In the genomic region with DNA sequence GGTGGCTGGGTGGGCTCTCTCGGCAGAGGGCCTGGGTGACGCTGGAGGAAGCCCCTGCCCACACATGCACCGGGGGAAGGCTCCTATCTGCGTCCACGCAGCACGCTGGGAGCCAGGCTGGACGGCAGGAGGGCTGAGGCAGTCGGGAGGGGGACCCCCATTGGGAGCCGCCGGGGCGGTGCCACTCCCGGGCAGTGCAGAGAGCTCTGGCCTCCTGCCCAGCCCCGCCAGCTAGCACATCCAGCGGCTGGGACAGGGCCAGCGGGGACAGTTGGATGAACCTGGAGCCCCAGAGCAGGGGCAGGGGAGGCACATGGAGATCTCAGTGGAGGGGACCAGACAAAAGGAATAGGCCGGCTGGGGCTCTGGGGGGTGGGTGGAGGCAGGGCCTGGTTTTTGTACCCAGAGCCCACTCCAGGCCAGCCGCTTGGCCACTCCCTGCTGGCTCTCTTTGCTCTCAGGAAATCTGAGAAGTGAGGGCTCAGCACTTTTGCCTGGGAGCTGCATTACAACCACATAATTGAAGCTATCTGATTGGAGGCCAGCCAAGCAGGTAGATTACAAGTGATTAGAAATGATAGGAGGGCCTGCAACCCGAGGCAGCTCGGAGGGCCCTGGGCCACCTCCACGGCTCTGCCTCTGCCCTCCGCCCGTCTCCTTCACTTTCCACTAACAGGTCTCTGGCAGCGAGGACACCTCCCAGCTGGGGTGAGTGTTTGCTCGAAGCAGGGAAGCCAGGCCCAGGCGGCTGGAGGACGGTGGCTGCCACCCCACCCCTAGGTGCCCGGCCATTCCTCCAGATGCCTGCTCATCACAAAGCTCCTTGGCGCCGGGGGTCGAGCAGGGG, we compare ENCODE assay signal across 11 cellular contexts.
A peak's percentile ranks its signal among the peaks of the same experiment; 100 is the strongest.
DNase-seq lines count a peak whose midpoint lies in the region; ATAC-seq and TF ChIP-seq lines count a peak whose summit lies in the region.
"Had no signal": no experiment of that assay in that cellular context is flagged by ENCODE, and none has a peak within 500 bp of the region (broad histone marks: within the 10 kb centered on the region; RNA-seq: fewer than 3 reads in every experiment).

No MANE protein-coding gene starts in this region.

- H3K4me2 ChIP-seq in parathyroid adenoma (ENCODE audit: low read length), result peak overlapping the region; percentile 71

- H3K4me1 ChIP-seq in parathyroid adenoma, result peaks cover 83% of the 10 kb centered on the region

- H3K27me3 ChIP-seq in parathyroid adenoma (ENCODE audit: control insufficient read depth, insufficient read depth, low read length), result no peaks in the 10 kb centered on the region

- H3K36me3 ChIP-seq in parathyroid adenoma (ENCODE audit: control insufficient read depth, insufficient read depth, low read length), result no peaks in the 10 kb centered on the region

- ATAC-seq in GM21528 (IDR thresholded peaks at IDR 0.05; ENCODE audit: low FRiP score, unreplicated experiment), result no peak
- ATAC-seq in HG03457 (IDR thresholded peaks at IDR 0.05; ENCODE audit: unreplicated experiment), result no peak

- H3K27ac ChIP-seq in coronary artery (no peak overlapping the region), parathyroid adenoma (peak overlapping the region; percentile 98)

- TF ChIP-seq CTCF in coronary artery (IDR thresholded peaks at IDR 0.05) (no peak), parathyroid adenoma (IDR thresholded peaks at IDR 0.05) (no peak)

- H3K9me3 ChIP-seq in parathyroid adenoma (ENCODE audit: control insufficient read depth, low read length), result no peaks in the 10 kb centered on the region

- H3K9ac ChIP-seq in parathyroid adenoma, result peak overlapping the region; percentile 25

- H2AFZ ChIP-seq in parathyroid adenoma, result peak overlapping the region; percentile 82

- peak; percentile 41 for DNase-seq in ELF-1 (ENCODE audit: low read depth, low spot score)
- DNase-seq in NCI-H2171 (lab: John Stamatoyannopoulos, UW), result peak; percentile 82
- no peak for DNase-seq in coronary artery (ENCODE audit: low spot score)
- no peak for DNase-seq in activated gamma-delta T cell (lab: John Stamatoyannopoulos, UW)
- DNase-seq in stimulated activated CD8-positive, alpha-beta memory T cell treated with anti-CD3 and anti-CD28 coated beads, Interleukin-4, amount 100 ng/mL, for 48 hours, result no peak
- DNase-seq: activated CD4-positive, alpha-beta T cell treated with anti-CD3 and anti-CD28 coated beads, Interleukin-2, amount 10 ng/mL, durations not matched to agents 7 days and 5 days; GDM1; stimulated activated CD4-positive, alpha-beta T cell treated with anti-CD3 and anti-CD28 coated beads, Interleukin-4, amount 100 ng/mL, for 24 hours had no signal

- peaks cover 7% of the 10 kb centered on the region for H3K79me2 ChIP-seq in parathyroid adenoma

- H3K4me3 ChIP-seq in coronary artery, result peak overlapping the region; percentile 13
- H3K4me3 ChIP-seq in parathyroid adenoma (ENCODE audit: low read depth, low read length), result peak overlapping the region; percentile 41

Comparison
In these comparisons a context has a peak if more than half of its experiments do, and no peak if none do; other contexts are left out.
1. DNase-seq: peak in ELF-1 (single experiment) and NCI-H2171 (single experiment); none in coronary artery (single experiment), activated gamma-delta T cell (single experiment) and stimulated activated CD8-positive, alpha-beta memory T cell treated with anti-CD3 and anti-CD28 coated beads, Interleukin-4, amount 100 ng/mL, for 48 hours (single experiment).